In genomic region chr7:54944179-54944578, GRCh38 we compare ENCODE assay signal across 1 cellular context.
TF ChIP-seq lines count a peak whose summit lies in the region.

No MANE protein-coding gene starts in this region.

TF ChIP-seq in GM23338, 12 proteins besides CTCF, POLR2A, EP300 and RAD21:
- no peak for TF ChIP-seq ZNF462 (CRISPR knock-in tag; IDR thresholded peaks at IDR 0.05)
- TF ChIP-seq JUNB (IDR thresholded peaks at IDR 0.05; ENCODE audit: unreplicated experiment) = no peak
- TF ChIP-seq POLR2AphosphoS5 (IDR thresholded peaks at IDR 0.05; ENCODE audit: low read depth) = no peak
- no peak for TF ChIP-seq CREB1 (CRISPR knock-in tag; IDR thresholded peaks at IDR 0.05; ENCODE audit: low read depth)
- TF ChIP-seq, protein P1, sequence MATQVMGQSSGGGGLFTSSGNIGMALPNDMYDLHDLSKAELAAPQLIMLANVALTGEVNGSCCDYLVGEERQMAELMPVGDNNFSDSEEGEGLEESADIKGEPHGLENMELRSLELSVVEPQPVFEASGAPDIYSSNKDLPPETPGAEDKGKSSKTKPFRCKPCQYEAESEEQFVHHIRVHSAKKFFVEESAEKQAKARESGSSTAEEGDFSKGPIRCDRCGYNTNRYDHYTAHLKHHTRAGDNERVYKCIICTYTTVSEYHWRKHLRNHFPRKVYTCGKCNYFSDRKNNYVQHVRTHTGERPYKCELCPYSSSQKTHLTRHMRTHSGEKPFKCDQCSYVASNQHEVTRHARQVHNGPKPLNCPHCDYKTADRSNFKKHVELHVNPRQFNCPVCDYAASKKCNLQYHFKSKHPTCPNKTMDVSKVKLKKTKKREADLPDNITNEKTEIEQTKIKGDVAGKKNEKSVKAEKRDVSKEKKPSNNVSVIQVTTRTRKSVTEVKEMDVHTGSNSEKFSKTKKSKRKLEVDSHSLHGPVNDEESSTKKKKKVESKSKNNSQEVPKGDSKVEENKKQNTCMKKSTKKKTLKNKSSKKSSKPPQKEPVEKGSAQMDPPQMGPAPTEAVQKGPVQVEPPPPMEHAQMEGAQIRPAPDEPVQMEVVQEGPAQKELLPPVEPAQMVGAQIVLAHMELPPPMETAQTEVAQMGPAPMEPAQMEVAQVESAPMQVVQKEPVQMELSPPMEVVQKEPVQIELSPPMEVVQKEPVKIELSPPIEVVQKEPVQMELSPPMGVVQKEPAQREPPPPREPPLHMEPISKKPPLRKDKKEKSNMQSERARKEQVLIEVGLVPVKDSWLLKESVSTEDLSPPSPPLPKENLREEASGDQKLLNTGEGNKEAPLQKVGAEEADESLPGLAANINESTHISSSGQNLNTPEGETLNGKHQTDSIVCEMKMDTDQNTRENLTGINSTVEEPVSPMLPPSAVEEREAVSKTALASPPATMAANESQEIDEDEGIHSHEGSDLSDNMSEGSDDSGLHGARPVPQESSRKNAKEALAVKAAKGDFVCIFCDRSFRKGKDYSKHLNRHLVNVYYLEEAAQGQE (IDR thresholded peaks at IDR 0.05; ENCODE audit: unreplicated experiment) = no peak
- no peak for TF ChIP-seq ZNF331 (CRISPR knock-in tag; IDR thresholded peaks at IDR 0.05; ENCODE audit: low read depth)
- no peak for TF ChIP-seq EZH2phosphoT487 (IDR thresholded peaks at IDR 0.05; ENCODE audit: unreplicated experiment)
- TF ChIP-seq ZNF114 (CRISPR knock-in tag; IDR thresholded peaks at IDR 0.05) = no peak
- TF ChIP-seq NANOG (IDR thresholded peaks at IDR 0.05; ENCODE audit: borderline replicate concordance) = no peak
- TF ChIP-seq, protein P2, sequence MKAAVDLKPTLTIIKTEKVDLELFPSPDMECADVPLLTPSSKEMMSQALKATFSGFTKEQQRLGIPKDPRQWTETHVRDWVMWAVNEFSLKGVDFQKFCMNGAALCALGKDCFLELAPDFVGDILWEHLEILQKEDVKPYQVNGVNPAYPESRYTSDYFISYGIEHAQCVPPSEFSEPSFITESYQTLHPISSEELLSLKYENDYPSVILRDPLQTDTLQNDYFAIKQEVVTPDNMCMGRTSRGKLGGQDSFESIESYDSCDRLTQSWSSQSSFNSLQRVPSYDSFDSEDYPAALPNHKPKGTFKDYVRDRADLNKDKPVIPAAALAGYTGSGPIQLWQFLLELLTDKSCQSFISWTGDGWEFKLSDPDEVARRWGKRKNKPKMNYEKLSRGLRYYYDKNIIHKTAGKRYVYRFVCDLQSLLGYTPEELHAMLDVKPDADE (IDR thresholded peaks at IDR 0.05) = no peak
- TF ChIP-seq EZH2 (IDR thresholded peaks at IDR 0.05; ENCODE audit: low read depth, unreplicated experiment) = no peak
